8 cellular contexts compared by ENCODE assay signal in the genomic region with DNA sequence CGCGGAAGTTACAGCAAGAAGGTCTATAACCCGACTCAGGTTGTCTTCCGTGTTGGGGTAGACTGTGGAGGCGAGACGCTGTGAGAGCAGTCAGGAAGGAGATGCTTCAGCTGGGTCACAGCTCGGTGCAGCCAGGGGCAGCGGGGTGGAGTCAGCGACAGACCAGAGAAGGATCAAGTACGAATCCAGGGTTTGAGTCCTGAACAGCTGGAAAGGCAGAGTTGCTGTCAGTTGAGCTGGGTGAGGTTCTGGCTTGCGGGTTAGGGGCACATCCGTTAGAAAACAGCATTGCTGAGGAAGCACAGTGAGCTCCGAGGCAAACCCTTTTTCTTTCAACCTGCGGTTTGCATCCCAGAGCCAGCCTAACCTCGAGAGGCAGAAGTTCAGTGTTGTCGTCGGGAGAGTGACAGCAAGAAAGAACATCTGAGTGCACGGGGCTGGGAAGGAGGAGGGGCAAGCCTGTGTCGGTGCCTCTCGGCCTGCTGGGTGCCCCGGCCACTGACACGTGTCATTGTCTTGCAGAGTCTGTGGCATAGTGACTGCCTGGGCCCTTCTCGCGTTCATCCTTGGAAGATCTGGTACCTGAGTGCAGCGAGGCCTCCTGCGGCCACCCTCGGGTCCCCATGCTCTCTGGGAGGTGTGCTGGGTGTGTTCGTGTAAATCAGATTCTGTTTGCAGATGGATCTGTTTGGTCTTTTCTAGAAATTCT. TPM values are rescaled to one million over a fixed set of nuclear protein-coding genes. Genes with fewer than 3 reads are reported as not detected.
DNase-seq lines count a peak whose midpoint lies in the region; ATAC-seq and TF ChIP-seq lines count a peak whose summit lies in the region.

No MANE protein-coding gene starts in this region.

- H3K36me3 ChIP-seq in SK-N-SH (replicated peaks in 1 of 2; ENCODE audit: control insufficient read depth in 1 of 2, insufficient read depth in 2 of 2, low read length in 1 of 2) (no peaks in the 10 kb centered on the region), endodermal cell (ENCODE audit: control insufficient read depth, insufficient read depth, low read length) (no peaks in the 10 kb centered on the region)

- DNase-seq in SK-N-SH (no peak), T follicular helper cell (ENCODE audit: low read depth) (peak; percentile 18), endodermal cell (peak; percentile 69), NCI-H1092 treated with DMSO at 0.1 percent for 48 hours (lab: John Stamatoyannopoulos, UW) (no peak), NCI-H128 (lab: John Stamatoyannopoulos, UW; ENCODE audit: unreplicated experiment) (no peak)

- H3K9ac ChIP-seq in SK-N-SH (no peak overlapping the region), endodermal cell (ENCODE audit: extremely low read depth, low read length, poor library complexity, severe bottlenecking) (no peak overlapping the region)

- no peaks in the 10 kb centered on the region for H3F3A ChIP-seq in SK-N-SH (replicated peaks; ENCODE audit: insufficient read depth)

- no peak overlapping the region for H3K27ac ChIP-seq in SK-N-SH (ENCODE audit: low read depth in 2 of 2, low read length in 1 of 2)
- no peak overlapping the region for H3K27ac ChIP-seq in endodermal cell (ENCODE audit: low read depth, low read length)

- peaks cover 7% of the 10 kb centered on the region for H3K27me3 Mint-ChIP-seq in endodermal cell (ENCODE audit: insufficient read depth)
- H3K27me3 Mint-ChIP-seq in stimulated activated naive CD8-positive, alpha-beta T cell treated with anti-CD3 and anti-CD28 coated beads, Interleukin-15, Interleukin-2, amounts not matched to agents 100 ng/mL and 50 ng/mL, for 24 hours, result no peaks in the 10 kb centered on the region

- WGBS in SK-N-SH (ENCODE audit: low lambda C conversion rate), result 51% methylated on average over 28 of the region's 28 CpGs
- 56 to 65% methylated on average over 22 to 28 of the region's 28 CpGs for WGBS in endodermal cell (ENCODE audit: insufficient coverage in 1 of 2, insufficient read length in 1 of 2), 2 experiments

- no peak for TF ChIP-seq CTCF in SK-N-SH (IDR thresholded peaks at IDR 0.05)
- TF ChIP-seq CTCF in endodermal cell (conservative IDR thresholded peaks at IDR 0.05), result no peak

- no peaks in the 10 kb centered on the region for H4K20me1 ChIP-seq in SK-N-SH (ENCODE audit: insufficient read depth)

- no peaks in the 10 kb centered on the region for H3K9me3 Mint-ChIP-seq in endodermal cell
- no peaks in the 10 kb centered on the region for H3K9me3 Mint-ChIP-seq in stimulated activated naive CD8-positive, alpha-beta T cell treated with anti-CD3 and anti-CD28 coated beads, Interleukin-15, Interleukin-2, amounts not matched to agents 100 ng/mL and 50 ng/mL, for 24 hours

- H3K4me2 ChIP-seq in SK-N-SH, result no peak overlapping the region

- no peaks in the 10 kb centered on the region for H3K36me3 Mint-ChIP-seq in endodermal cell (ENCODE audit: low read depth)
- no peaks in the 10 kb centered on the region for H3K36me3 Mint-ChIP-seq in stimulated activated naive CD8-positive, alpha-beta T cell treated with anti-CD3 and anti-CD28 coated beads, Interleukin-15, Interleukin-2, amounts not matched to agents 100 ng/mL and 50 ng/mL, for 24 hours (ENCODE audit: low read depth)

- ATAC-seq in SK-N-SH treated with all-trans-retinoic acid at 6 μM for 48 hours, result no peak
- ATAC-seq in GM19328 (IDR thresholded peaks at IDR 0.05; ENCODE audit: unreplicated experiment), result no peak

- H3K79me2 ChIP-seq in SK-N-SH (ENCODE audit: insufficient read depth), result no peaks in the 10 kb centered on the region

- 0 out of 2 replicates have a peak overlapping the region, but pooled peaks have one; percentile 22 for H2AFZ ChIP-seq in SK-N-SH (ENCODE audit: low read depth)

- no peaks in the 10 kb centered on the region; the same call in 1 of the 2 replicates for H3K27me3 ChIP-seq in SK-N-SH (ENCODE audit: insufficient read depth)
- H3K27me3 ChIP-seq in endodermal cell (ENCODE audit: control insufficient read depth, insufficient read depth, low read length, poor library complexity, severe bottlenecking), result no peaks in the 10 kb centered on the region

- H3K27ac Mint-ChIP-seq in endodermal cell, result no peak overlapping the region
- peak overlapping the region; percentile 74 for H3K27ac Mint-ChIP-seq in stimulated activated naive CD8-positive, alpha-beta T cell treated with anti-CD3 and anti-CD28 coated beads, Interleukin-15, Interleukin-2, amounts not matched to agents 100 ng/mL and 50 ng/mL, for 24 hours

- H3K4me1 ChIP-seq in SK-N-SH (ENCODE audit: control insufficient read depth in 1 of 2, insufficient read depth in 2 of 2, low read depth in 1 of 2, low read length in 1 of 2) (no peaks in the 10 kb centered on the region; a peak in 1 of 4 replicates), endodermal cell (ENCODE audit: control insufficient read depth, insufficient read depth, low read length) (no peaks in the 10 kb centered on the region)

- no peak for TF ChIP-seq RAD21 in SK-N-SH (IDR thresholded peaks at IDR 0.05; ENCODE audit: low read length)

- POLR2A ChIA-PET in SK-N-SH (lab: Yijun Ruan, JAX), result no interaction called here

- no peak for TF ChIP-seq EP300 in SK-N-SH (IDR thresholded peaks at IDR 0.05; ENCODE audit: borderline replicate concordance in 1 of 2, low read depth in 1 of 2, low read length in 1 of 2)

- no peaks in the 10 kb centered on the region for H3K9me2 ChIP-seq in SK-N-SH

- no peaks in the 10 kb centered on the region for H3K4me1 Mint-ChIP-seq in endodermal cell
- H3K4me1 Mint-ChIP-seq in stimulated activated naive CD8-positive, alpha-beta T cell treated with anti-CD3 and anti-CD28 coated beads, Interleukin-15, Interleukin-2, amounts not matched to agents 100 ng/mL and 50 ng/mL, for 24 hours (ENCODE audit: low read depth), result peaks cover 21% of the 10 kb centered on the region

- H3K9me3 ChIP-seq in SK-N-SH (no peaks in the 10 kb centered on the region), endodermal cell (ENCODE audit: control insufficient read depth, low read length) (no peaks in the 10 kb centered on the region)

- H3K4me3 ChIP-seq in SK-N-SH (ENCODE audit: low read depth in 2 of 2, low read length in 1 of 2) (no peak overlapping the region), endodermal cell (ENCODE audit: low read length) (no peak overlapping the region)

- CTCF ChIA-PET in SK-N-SH (lab: Yijun Ruan, JAX), result no interaction called here

- no peak overlapping the region for H3K4me3 Mint-ChIP-seq in endodermal cell
- H3K4me3 Mint-ChIP-seq in stimulated activated naive CD8-positive, alpha-beta T cell treated with anti-CD3 and anti-CD28 coated beads, Interleukin-15, Interleukin-2, amounts not matched to agents 100 ng/mL and 50 ng/mL, for 24 hours, result peak overlapping the region; percentile 67

TF ChIP-seq in SK-N-SH, 30 proteins besides CTCF, POLR2A, EP300 and RAD21 (continues in another document):
- TF ChIP-seq, protein P1, sequence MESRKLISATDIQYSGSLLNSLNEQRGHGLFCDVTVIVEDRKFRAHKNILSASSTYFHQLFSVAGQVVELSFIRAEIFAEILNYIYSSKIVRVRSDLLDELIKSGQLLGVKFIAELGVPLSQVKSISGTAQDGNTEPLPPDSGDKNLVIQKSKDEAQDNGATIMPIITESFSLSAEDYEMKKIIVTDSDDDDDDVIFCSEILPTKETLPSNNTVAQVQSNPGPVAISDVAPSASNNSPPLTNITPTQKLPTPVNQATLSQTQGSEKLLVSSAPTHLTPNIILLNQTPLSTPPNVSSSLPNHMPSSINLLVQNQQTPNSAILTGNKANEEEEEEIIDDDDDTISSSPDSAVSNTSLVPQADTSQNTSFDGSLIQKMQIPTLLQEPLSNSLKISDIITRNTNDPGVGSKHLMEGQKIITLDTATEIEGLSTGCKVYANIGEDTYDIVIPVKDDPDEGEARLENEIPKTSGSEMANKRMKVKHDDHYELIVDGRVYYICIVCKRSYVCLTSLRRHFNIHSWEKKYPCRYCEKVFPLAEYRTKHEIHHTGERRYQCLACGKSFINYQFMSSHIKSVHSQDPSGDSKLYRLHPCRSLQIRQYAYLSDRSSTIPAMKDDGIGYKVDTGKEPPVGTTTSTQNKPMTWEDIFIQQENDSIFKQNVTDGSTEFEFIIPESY (IDR thresholded peaks at IDR 0.05; ENCODE audit: borderline replicate concordance, low read depth), result no peak

TF ChIP-seq in SK-N-SH treated with all-trans-retinoic acid at 6 μM for 48 hours, 23 proteins besides CTCF, POLR2A, EP300 and RAD21 (continues in another document):
- no peak for TF ChIP-seq SNAI2 (CRISPR knock-in tag; IDR thresholded peaks at IDR 0.05)
- TF ChIP-seq ISL1 (CRISPR knock-in tag; IDR thresholded peaks at IDR 0.05), result no peak
- no peak for TF ChIP-seq TOX (CRISPR knock-in tag; IDR thresholded peaks at IDR 0.05; ENCODE audit: borderline replicate concordance)
- no peak for TF ChIP-seq RARB (CRISPR knock-in tag; IDR thresholded peaks at IDR 0.05)
- TF ChIP-seq ZNF565 (CRISPR knock-in tag; conservative IDR thresholded peaks at IDR 0.05; ENCODE audit: low read depth), result no peak
- TF ChIP-seq TCF4 (CRISPR knock-in tag; IDR thresholded peaks at IDR 0.05; ENCODE audit: borderline replicate concordance), result no peak
- TF ChIP-seq CSDC2 (CRISPR knock-in tag; IDR thresholded peaks at IDR 0.05), result no peak

RNA-seq across cellular contexts. Expression of a gene that starts 20.0 kb away (rescaled TPM):
- not detected in 2 replicates for polyA plus RNA-seq in SK-N-SH (2012; rRNA removed)
- polyA plus RNA-seq in SK-N-SH (2012; cell fraction: cytosol; rRNA removed), result 0.01 TPM in 1 of 2 replicates, not detected in the other
- polyA plus RNA-seq in SK-N-SH (2012; cell fraction: nucleus; rRNA removed), result 0.11 and 0.12 TPM in 2 replicates
- total RNA-seq in endodermal cell, result not detected
- not detected for polyA plus RNA-seq in endodermal cell (2013, experiment 1 of 2)
- not detected for polyA plus RNA-seq in endodermal cell (2013, experiment 2 of 2)

RNA-seq across cellular contexts. Expression of a gene that starts 29.8 kb away (rescaled TPM):
- polyA plus RNA-seq in SK-N-SH (2012; rRNA removed), result 84.4 and 89.3 TPM in 2 replicates
- polyA plus RNA-seq in SK-N-SH (2012; cell fraction: cytosol; rRNA removed), result 99.8 and 120 TPM in 2 replicates
- 25.2 and 30.3 TPM in 2 replicates for polyA plus RNA-seq in SK-N-SH (2012; cell fraction: nucleus; rRNA removed)
- total RNA-seq in endodermal cell, result 10 to 100 TPM; 46.7 to 56.9 TPM
- 40.7 TPM for polyA plus RNA-seq in endodermal cell (2013, experiment 1 of 2)
- polyA plus RNA-seq in endodermal cell (2013, experiment 2 of 2), result 40.6 TPM

RNA-seq across cellular contexts. Expression of a gene that starts 30.7 kb away (rescaled TPM):
- polyA plus RNA-seq in SK-N-SH (2012; rRNA removed), result 138 and 154 TPM in 2 replicates
- 134 and 138 TPM in 2 replicates for polyA plus RNA-seq in SK-N-SH (2012; cell fraction: cytosol; rRNA removed)
- 144 and 211 TPM in 2 replicates for polyA plus RNA-seq in SK-N-SH (2012; cell fraction: nucleus; rRNA removed)
- total RNA-seq in endodermal cell, result 100 to 1,000 TPM; 241 to 246 TPM
- 234 TPM for polyA plus RNA-seq in endodermal cell (2013, experiment 1 of 2)
- polyA plus RNA-seq in endodermal cell (2013, experiment 2 of 2), result 228 TPM

RNA-seq across cellular contexts. Expression of a gene that starts 58.2 kb away (rescaled TPM):
- polyA plus RNA-seq in SK-N-SH (2012; rRNA removed), result 13.1 and 14.5 TPM in 2 replicates
- polyA plus RNA-seq in SK-N-SH (2012; cell fraction: cytosol; rRNA removed), result 17.5 and 17.6 TPM in 2 replicates
- polyA plus RNA-seq in SK-N-SH (2012; cell fraction: nucleus; rRNA removed), result 4.3 and 6.8 TPM in 2 replicates
- total RNA-seq in endodermal cell, result 100 to 1,000 TPM; 108 to 147 TPM
- 161 TPM for polyA plus RNA-seq in endodermal cell (2013, experiment 1 of 2)
- polyA plus RNA-seq in endodermal cell (2013, experiment 2 of 2), result 165 TPM

Comparison
In these comparisons a context has a peak if more than half of its experiments do, and no peak if none do; other contexts are left out.
1. DNase-seq: peak in T follicular helper cell (single experiment) and endodermal cell (single experiment); none in SK-N-SH (single experiment), NCI-H1092 treated with DMSO at 0.1 percent for 48 hours (single experiment) and NCI-H128 (single experiment).